In genomic region chr3:114953215-114953799, GRCh38 we compare ENCODE assay signal across 24 cellular contexts.
"Had no signal": no experiment of that assay in that cellular context is flagged by ENCODE, and none has a peak within 500 bp of the region (broad histone marks: within the 10 kb centered on the region; RNA-seq: fewer than 3 reads in every experiment).

No MANE protein-coding gene starts in this region.

- H3K27me3 Mint-ChIP-seq: progenitor cell of endocrine pancreas; stimulated activated naive B cell treated with anti-CD40 and anti-IgM and Interleukin-4, amounts not matched to agents 10 μg/mL and 1 μg/mL and 100 μg/mL, for 72 hours; stimulated activated naive CD8-positive, alpha-beta T cell treated with anti-CD3 and anti-CD28 coated beads, Interleukin-15, Interleukin-2, amounts not matched to agents 100 ng/mL and 50 ng/mL, for 24 hours had no signal

- H3K27ac Mint-ChIP-seq: immature natural killer cell; natural killer cell; progenitor cell of endocrine pancreas; stimulated activated naive B cell treated with anti-CD40 and anti-IgM and Interleukin-4, amounts not matched to agents 10 μg/mL and 1 μg/mL and 100 μg/mL, for 72 hours; stimulated activated naive CD8-positive, alpha-beta T cell treated with anti-CD3 and anti-CD28 coated beads, Interleukin-15, Interleukin-2, amounts not matched to agents 100 ng/mL and 50 ng/mL, for 24 hours had no signal

- H3K27me3 ChIP-seq: esophagus squamous epithelium, right lobe of liver, tibial nerve, upper lobe of left lung had no signal

- DNase-seq: dermis blood vessel endothelial cell; effector memory CD4-positive, alpha-beta T cell; esophagus squamous epithelium; foreskin melanocyte; hypothalamus; immature natural killer cell; left ventricle myocardium superior; lower lobe of right lung; natural killer cell; occipital lobe; right lobe of liver; small intestine; stimulated activated CD4-positive, alpha-beta T cell treated with anti-CD3 and anti-CD28 coated beads, Interleukin-15, amount 100 ng/mL, for 24 hours; stimulated activated CD4-positive, alpha-beta T cell treated with anti-CD3 and anti-CD28 coated beads, Interleukin-2, amount 100 ng/mL, for 48 hours; stimulated activated naive B cell treated with anti-CD40 and anti-IgM and Interleukin-4, amounts not matched to agents 10 μg/mL and 1 μg/mL and 100 μg/mL, for 72 hours; upper lobe of left lung had no signal

- FAIRE-seq: keratinocyte, urothelium cell line had no signal

- H3K4me1 Mint-ChIP-seq: immature natural killer cell had no signal

- H3K4me3 Mint-ChIP-seq: immature natural killer cell; natural killer cell; stimulated activated naive CD8-positive, alpha-beta T cell treated with anti-CD3 and anti-CD28 coated beads, Interleukin-15, Interleukin-2, amounts not matched to agents 100 ng/mL and 50 ng/mL, for 24 hours had no signal

- ATAC-seq: left ventricle myocardium superior; lower lobe of right lung; natural killer cell; right lobe of liver; stimulated activated naive B cell treated with anti-CD40 and anti-IgM and Interleukin-4, amounts not matched to agents 10 μg/mL and 1 μg/mL and 100 μg/mL, for 72 hours had no signal

- H3K4me1 ChIP-seq: esophagus squamous epithelium, lower lobe of right lung, parathyroid adenoma, right lobe of liver, tibial nerve, upper lobe of left lung had no signal

- H3K4me3 ChIP-seq: coronary artery, esophagus squamous epithelium, lower lobe of right lung, right lobe of liver, thoracic aorta, tibial nerve, upper lobe of left lung had no signal

- H3K36me3 ChIP-seq: lower lobe of right lung, right lobe of liver, upper lobe of left lung had no signal

- H3K27ac ChIP-seq: coronary artery, esophagus squamous epithelium, lower lobe of right lung, parathyroid adenoma, right lobe of liver, thoracic aorta, tibial nerve, upper lobe of left lung had no signal

- H3K9ac ChIP-seq: parathyroid adenoma had no signal
